8 cellular contexts compared by ENCODE assay signal in genomic region chr3:194485471-194485875, GRCh38. TPM values are rescaled to one million over a fixed set of nuclear protein-coding genes. Genes with fewer than 3 reads are reported as not detected.
DNase-seq lines count a peak whose midpoint lies in the region.

No MANE protein-coding gene starts in this region.

- peaks cover 13% of the 10 kb centered on the region; the same call in 1 of the 2 replicates for H3K4me1 ChIP-seq in HAP-1
- H3K4me1 ChIP-seq in adipocyte (ENCODE audit: control insufficient read depth, insufficient read depth, low read length): peaks cover 74% of the 10 kb centered on the region

- peak overlapping the region; percentile 13 for H3K27ac ChIP-seq in temporal lobe (ENCODE audit: low read depth, low read length)

- H3K27me3 Mint-ChIP-seq in immature natural killer cell (ENCODE audit: low read depth in 3 of 3): peaks cover 2 to 22% (median 10%) of the 10 kb centered on the region in 3 donors

- H3K4me1 Mint-ChIP-seq in immature natural killer cell: peaks cover 37 to 46% of the 10 kb centered on the region in 2 donors

- no peaks in the 10 kb centered on the region for H3K9me3 ChIP-seq in HAP-1
- H3K9me3 ChIP-seq in adipocyte (ENCODE audit: control insufficient read depth, low read length): no peaks in the 10 kb centered on the region

- peak overlapping the region; percentile 90 to 93 (median 91) for H3K4me3 Mint-ChIP-seq in immature natural killer cell

- DNase-seq in 8988T: peak; percentile 27
- no peak for DNase-seq in HAP-1 (ENCODE audit: low spot score in 2 of 2)
- peak; percentile 59 for DNase-seq in adipocyte (ENCODE audit: low read depth)
- peak in 1 of 3 donors; percentile 6 for DNase-seq in immature natural killer cell
- DNase-seq in hippocampal formation (lab: John Stamatoyannopoulos, UW): no peak
- no peak for DNase-seq in SHP77 treated with DMSO at 0.1 percent for 48 hours (lab: John Stamatoyannopoulos, UW)
- DNase-seq in DMS114 treated with DMSO at 0.1 percent for 48 hours (lab: John Stamatoyannopoulos, UW; ENCODE audit: unreplicated experiment): no peak

- H3K9ac ChIP-seq in adipocyte (ENCODE audit: low read length): peak overlapping the region; percentile 97

- H3K27me3 ChIP-seq in HAP-1 (ENCODE audit: low read depth) (no peaks in the 10 kb centered on the region), adipocyte (replicated peaks; ENCODE audit: control insufficient read depth, insufficient read depth, low read length) (no peaks in the 10 kb centered on the region)

- H3K4me3 ChIP-seq in HAP-1 (peak overlapping the region; percentile 54), adipocyte (ENCODE audit: low read length) (peak overlapping the region; percentile 97)

- H3K36me3 ChIP-seq in HAP-1 (replicated peaks) (peaks cover 4% of the 10 kb centered on the region; the same call in 1 of the 2 replicates), adipocyte (ENCODE audit: control insufficient read depth, insufficient read depth, low read length, severe bottlenecking) (peaks cover 14% of the 10 kb centered on the region)

- peak overlapping the region; percentile 87 to 97 (median 93) for H3K27ac Mint-ChIP-seq in immature natural killer cell

- H3K36me3 Mint-ChIP-seq in immature natural killer cell: peaks cover 3 to 8% (median 4%) of the 10 kb centered on the region in 3 donors

- in situ Hi-C loops in HAP-1 (cut with MboI; ENCODE audit: low sequenced_read_pairs): no loop called here

- H3K9me3 Mint-ChIP-seq in immature natural killer cell: no peaks in the 10 kb centered on the region

RNA-seq across cellular contexts. Expression of gene ATP13A3, which starts 1.3 kb away (rescaled TPM):
- polyA plus RNA-seq in immature natural killer cell: 1 to 10 TPM; 5.2 to 8.5 (median 7.3) TPM
- 116 TPM for total RNA-seq in temporal lobe

Comparison
In these comparisons a context has a peak if more than half of its experiments do, and no peak if none do; other contexts are left out.
1. DNase-seq: peak in 8988T (single experiment) and adipocyte (single experiment); none in HAP-1 (0 of 2), hippocampal formation (0 of 2), SHP77 treated with DMSO at 0.1 percent for 48 hours (single experiment) and DMS114 treated with DMSO at 0.1 percent for 48 hours (single experiment).